In genomic region chr16:68786685-68787418, GRCh38 we compare ENCODE assay signal across 10 cellular contexts. TPM values are rescaled to one million over a fixed set of nuclear protein-coding genes. Genes with fewer than 3 reads are reported as not detected.
DNase-seq lines count a peak whose midpoint lies in the region; ATAC-seq and TF ChIP-seq lines count a peak whose summit lies in the region.
"Had no signal": no experiment of that assay in that cellular context is flagged by ENCODE, and none has a peak within 500 bp of the region (broad histone marks: within the 10 kb centered on the region; RNA-seq: fewer than 3 reads in every experiment).

No MANE protein-coding gene starts in this region.

- H3K27me3 ChIP-seq in brain microvascular endothelial cell (replicated peaks): no peaks in the 10 kb centered on the region

- peak; percentile 84 for DNase-seq in AG10803 (ENCODE audit: low read depth)
- DNase-seq in NCI-H187 (lab: John Stamatoyannopoulos, UW): peak; percentile 54 to 63
- DNase-seq in brain microvascular endothelial cell: peak; percentile 79
- DNase-seq in mesothelial cell of epicardium (ENCODE audit: low spot score in 2 of 2, unreplicated experiment in 2 of 2): no peak
- DNase-seq in activated gamma-delta T cell (lab: John Stamatoyannopoulos, UW): no peak
- no peak for DNase-seq in KBM-7
- no peak for DNase-seq in central memory CD4-positive, alpha-beta T cell
- DNase-seq: AML-193 had no signal

- no peaks in the 10 kb centered on the region for H3K9me3 Mint-ChIP-seq in mesothelial cell of epicardium

- no peak overlapping the region for H3K4me3 Mint-ChIP-seq in mesothelial cell of epicardium

- no peak for ATAC-seq in HG03108 (IDR thresholded peaks at IDR 0.05; ENCODE audit: unreplicated experiment)

- peak overlapping the region; percentile 45 for H3K27ac ChIP-seq in brain microvascular endothelial cell
- H3K27ac ChIP-seq: heart left ventricle had no signal

- peaks cover 29% of the 10 kb centered on the region for H3K4me1 Mint-ChIP-seq in mesothelial cell of epicardium

- TF ChIP-seq CTCF in AG10803 (conservative IDR thresholded peaks at IDR 0.05; ENCODE audit: low read length) (no peak), brain microvascular endothelial cell (IDR thresholded peaks at IDR 0.05; ENCODE audit: low read depth, low read length, missing control alignments) (no peak), mesothelial cell of epicardium (IDR thresholded peaks at IDR 0.05; ENCODE audit: unreplicated experiment) (no peak)

- peak overlapping the region; percentile 94 for H3K27ac Mint-ChIP-seq in mesothelial cell of epicardium

- in situ Hi-C loops in brain microvascular endothelial cell (cut with HindIII; ENCODE audit: low pct_ligation_motif_present, low sequenced_read_pairs) (no loop called here), KBM-7 (cut with MboI; ENCODE audit: low pct_unique_long_range_greater_than_20kb, low sequenced_read_pairs) (no loop called here)

- H3K36me3 ChIP-seq in brain microvascular endothelial cell (replicated peaks): no peaks in the 10 kb centered on the region
- H3K36me3 ChIP-seq: heart left ventricle had no signal

- peaks cover 8% of the 10 kb centered on the region for H3K36me3 Mint-ChIP-seq in mesothelial cell of epicardium

- H3K4me3 ChIP-seq in AG10803 (ENCODE audit: low read length) (no peak overlapping the region), brain microvascular endothelial cell (ENCODE audit: low read depth, low read length) (no peak overlapping the region)
- H3K4me3 ChIP-seq: heart left ventricle had no signal

- no peaks in the 10 kb centered on the region for H3K27me3 Mint-ChIP-seq in mesothelial cell of epicardium (ENCODE audit: low read depth)

RNA-seq across cellular contexts. Expression of gene CDH1, which starts 49.8 kb away (rescaled TPM):
- total RNA-seq in mesothelial cell of epicardium: 214 to 236 TPM (median 219 TPM) in 3 replicates

RNA-seq across cellular contexts. Expression of gene TANGO6, which starts 56.5 kb away (rescaled TPM):
- 9.4 to 12.8 TPM (median 10.3 TPM) in 3 replicates for total RNA-seq in mesothelial cell of epicardium

Comparison
In these comparisons a context has a peak if more than half of its experiments do, and no peak if none do; other contexts are left out.
1. DNase-seq: peak in AG10803 (single experiment), NCI-H187 (2 of 2) and brain microvascular endothelial cell (single experiment); none in mesothelial cell of epicardium (0 of 2), activated gamma-delta T cell (single experiment), KBM-7 (single experiment) and central memory CD4-positive, alpha-beta T cell (single experiment).